23 cellular contexts compared by ENCODE assay signal in the genomic region with DNA sequence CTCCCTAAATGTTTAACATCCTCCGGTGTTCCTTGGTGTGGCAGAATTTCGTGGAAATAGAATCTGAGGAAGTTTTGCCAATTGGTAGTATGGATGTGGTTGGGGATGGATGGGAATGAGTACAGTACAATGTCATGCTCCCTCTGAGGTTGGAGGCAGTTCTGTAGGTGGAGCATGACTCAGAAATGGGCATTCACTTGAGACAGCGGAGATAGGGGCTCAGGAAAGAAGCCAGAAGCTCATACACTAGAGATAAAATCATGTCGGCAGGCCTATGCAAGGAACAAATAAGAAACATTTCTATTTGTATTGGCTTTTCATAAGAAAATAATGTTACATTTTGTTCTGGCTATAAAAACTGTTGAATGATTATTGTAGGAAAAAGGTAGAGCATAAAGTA.
DNase-seq lines count a peak whose midpoint lies in the region; ATAC-seq and TF ChIP-seq lines count a peak whose summit lies in the region.
"Had no signal": no experiment of that assay in that cellular context is flagged by ENCODE, and none has a peak within 500 bp of the region (broad histone marks: within the 10 kb centered on the region; RNA-seq: fewer than 3 reads in every experiment).

No MANE protein-coding gene starts in this region.

- DNase-seq in M059J (ENCODE audit: low read depth) = peak; percentile 3
- DNase-seq in choroid plexus epithelial cell (ENCODE audit: low read depth) = peak; percentile 3
- DNase-seq in sciatic nerve (ENCODE audit: low spot score) = no peak
- no peak for DNase-seq in activated T-cell treated with anti-CD3 and anti-CD28 coated beads, Interleukin-2, amount 50 U/mL, for 24 hours
- DNase-seq in activated CD8-positive, alpha-beta memory T cell treated with anti-CD3 and anti-CD28 coated beads, Interleukin-2, amount 50 U/mL, for 4 hours = no peak
- DNase-seq: C1 segment of cervical spinal cord; CD4-positive, alpha-beta memory T cell; COR-L47; DMS53; GF-D8; KBM-7; NCI-H1048; NCI-H1417 treated with DMSO at 0.1 percent for 48 hours; NCI-H187; NCI-H2081 treated with DMSO at 0.1 percent for 48 hours; NCI-H2171; NCI-H226; NCI-H510A; NCI-H69; SHP77 had no signal

- peaks cover 20% of the 10 kb centered on the region for H3K27me3 Mint-ChIP-seq in activated T-cell treated with anti-CD3 and anti-CD28 coated beads, Interleukin-2, amount 50 U/mL, for 24 hours

- H3K9me3 Mint-ChIP-seq in activated T-cell treated with anti-CD3 and anti-CD28 coated beads, Interleukin-2, amount 50 U/mL, for 24 hours = peaks cover 9% of the 10 kb centered on the region

- no peak overlapping the region for H3K4me3 Mint-ChIP-seq in activated T-cell treated with anti-CD3 and anti-CD28 coated beads, Interleukin-2, amount 50 U/mL, for 24 hours
- H3K4me3 Mint-ChIP-seq: CD4-positive, alpha-beta memory T cell had no signal

- TF ChIP-seq CTCF in choroid plexus epithelial cell (conservative IDR thresholded peaks at IDR 0.05; ENCODE audit: low read depth, low read length) = no peak

- no peaks in the 10 kb centered on the region for H3K36me3 Mint-ChIP-seq in activated T-cell treated with anti-CD3 and anti-CD28 coated beads, Interleukin-2, amount 50 U/mL, for 24 hours (ENCODE audit: low read depth)
- H3K36me3 Mint-ChIP-seq: CD4-positive, alpha-beta memory T cell had no signal

- no peak overlapping the region for H3K27ac Mint-ChIP-seq in activated T-cell treated with anti-CD3 and anti-CD28 coated beads, Interleukin-2, amount 50 U/mL, for 24 hours
- H3K27ac Mint-ChIP-seq: CD4-positive, alpha-beta memory T cell had no signal

- intact Hi-C loops in sciatic nerve (cut with DNase I) = no loop called here

- no peak overlapping the region for H3K4me3 ChIP-seq in choroid plexus epithelial cell (ENCODE audit: low read depth, low read length)

- H3K4me1 Mint-ChIP-seq in activated T-cell treated with anti-CD3 and anti-CD28 coated beads, Interleukin-2, amount 50 U/mL, for 24 hours (ENCODE audit: low read depth) = no peaks in the 10 kb centered on the region
- H3K4me1 Mint-ChIP-seq: CD4-positive, alpha-beta memory T cell had no signal

- ATAC-seq in sciatic nerve (peak; percentile 20), HG02759 (IDR thresholded peaks at IDR 0.05; ENCODE audit: unreplicated experiment) (no peak), HG02938 (IDR thresholded peaks at IDR 0.05; ENCODE audit: unreplicated experiment) (no peak)
- ATAC-seq: HCT116 had no signal

Comparison
In these comparisons a context has a peak if more than half of its experiments do, and no peak if none do; other contexts are left out.
1. DNase-seq: peak in M059J (single experiment) and choroid plexus epithelial cell (single experiment); none in sciatic nerve (single experiment), activated T-cell treated with anti-CD3 and anti-CD28 coated beads, Interleukin-2, amount 50 U/mL, for 24 hours (single experiment) and activated CD8-positive, alpha-beta memory T cell treated with anti-CD3 and anti-CD28 coated beads, Interleukin-2, amount 50 U/mL, for 4 hours (single experiment).